Comparison of ENCODE assay signal across 14 cellular contexts in the genomic region with DNA sequence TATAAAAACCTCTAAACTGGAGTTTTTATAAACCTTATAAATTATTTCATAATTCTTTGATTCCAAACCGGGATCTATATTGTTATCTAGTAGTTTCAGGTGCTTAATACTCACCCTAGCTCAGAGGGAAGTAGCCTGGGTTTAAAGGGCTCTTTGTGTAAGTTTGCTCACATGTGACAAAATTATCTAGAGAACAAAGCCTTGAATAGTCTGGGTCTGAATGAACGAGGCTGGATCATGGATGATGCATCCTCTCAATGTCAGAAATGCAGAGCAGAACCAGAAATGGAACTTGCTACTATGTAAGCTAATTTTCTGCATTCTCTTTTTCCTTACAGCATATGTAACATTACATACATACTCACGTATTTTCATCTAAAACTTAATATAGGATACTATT.
"Had no signal": no experiment of that assay in that cellular context is flagged by ENCODE, and none has a peak within 500 bp of the region (broad histone marks: within the 10 kb centered on the region; RNA-seq: fewer than 3 reads in every experiment).

No MANE protein-coding gene starts in this region.

- H3K4me1 Mint-ChIP-seq: mesothelial cell of epicardium; nephron; stimulated activated naive CD8-positive, alpha-beta T cell treated with anti-CD3 and anti-CD28 coated beads, Interleukin-15, amount 100 ng/mL, for 72 hours had no signal

- H3K36me3 Mint-ChIP-seq: mesothelial cell of epicardium had no signal

- H3K9me3 Mint-ChIP-seq: activated T-helper 1 cell treated with anti-CD3 and anti-CD28 coated beads, Interleukin-12 subunit alpha, Interleukin-12 subunit beta, Interleukin-2, Interleukin-4 antibody, amounts not matched to agents 30 ng/mL and 10 ng/mL and 1 ng/mL, durations not matched to agents 14 hours and 24 hours and 36 hours; effector memory CD8-positive, alpha-beta T cell; mesothelial cell of epicardium; nephron; stimulated activated naive CD8-positive, alpha-beta T cell treated with anti-CD3 and anti-CD28 coated beads, Interleukin-15, amount 100 ng/mL, for 72 hours; type B pancreatic cell had no signal

- DNase-seq: activated CD4-positive, alpha-beta T cell treated with anti-CD3 and anti-CD28 coated beads, Interleukin-2, amount 50 U/mL, for 48 hours; effector memory CD8-positive, alpha-beta T cell; glutamatergic neuron; islet precursor cell; lower lobe of right lung; right lobe of liver; stimulated activated CD4-positive, alpha-beta T cell treated with anti-CD3 and anti-CD28 coated beads, Interleukin-4, amount 100 ng/mL, for 1 hour; stimulated activated naive CD8-positive, alpha-beta T cell treated with anti-CD3 and anti-CD28 coated beads, Interleukin-15, amount 100 ng/mL, for 72 hours; testis had no signal

- H3K27ac Mint-ChIP-seq: activated naive CD8-positive, alpha-beta T cell; activated T-helper 1 cell treated with anti-CD3 and anti-CD28 coated beads, Interleukin-12 subunit alpha, Interleukin-12 subunit beta, Interleukin-2, Interleukin-4 antibody, amounts not matched to agents 30 ng/mL and 10 ng/mL and 1 ng/mL, durations not matched to agents 14 hours and 24 hours and 36 hours; mesothelial cell of epicardium; nephron; stimulated activated naive CD8-positive, alpha-beta T cell treated with anti-CD3 and anti-CD28 coated beads, Interleukin-15, amount 100 ng/mL, for 72 hours; type B pancreatic cell had no signal

- ATAC-seq: effector memory CD8-positive, alpha-beta T cell; lower lobe of right lung; right lobe of liver; stimulated activated naive CD8-positive, alpha-beta T cell treated with anti-CD3 and anti-CD28 coated beads, Interleukin-15, amount 100 ng/mL, for 72 hours had no signal

- H3K4me3 Mint-ChIP-seq: activated naive CD8-positive, alpha-beta T cell; activated T-helper 1 cell treated with anti-CD3 and anti-CD28 coated beads, Interleukin-12 subunit alpha, Interleukin-12 subunit beta, Interleukin-2, Interleukin-4 antibody, amounts not matched to agents 30 ng/mL and 10 ng/mL and 1 ng/mL, durations not matched to agents 14 hours and 24 hours and 36 hours; effector memory CD8-positive, alpha-beta T cell; mesothelial cell of epicardium; nephron; stimulated activated naive CD8-positive, alpha-beta T cell treated with anti-CD3 and anti-CD28 coated beads, Interleukin-15, amount 100 ng/mL, for 72 hours; type B pancreatic cell had no signal

- H3K27me3 Mint-ChIP-seq: activated naive CD8-positive, alpha-beta T cell; effector memory CD8-positive, alpha-beta T cell; stimulated activated naive CD8-positive, alpha-beta T cell treated with anti-CD3 and anti-CD28 coated beads, Interleukin-15, amount 100 ng/mL, for 72 hours; type B pancreatic cell had no signal
